Comparison of ENCODE assay signal across 8 cellular contexts in genomic region chr15:98421419-98422085, GRCh38.
DNase-seq lines count a peak whose midpoint lies in the region; ATAC-seq and TF ChIP-seq lines count a peak whose summit lies in the region.

No MANE protein-coding gene starts in this region.

- TF ChIP-seq CTCF in Loucy (conservative IDR thresholded peaks at IDR 0.05; ENCODE audit: low read length), result peak; percentile 89

- no peaks in the 10 kb centered on the region for H4K20me1 ChIP-seq in Loucy (ENCODE audit: insufficient read depth, low read length, poor library complexity, severe bottlenecking)

- no peaks in the 10 kb centered on the region for H3K9me3 ChIP-seq in Loucy (ENCODE audit: insufficient read depth, low read depth, low read length)

- H3K4me3 ChIP-seq in Loucy (ENCODE audit: low read length, poor library complexity, severe bottlenecking), result no peak overlapping the region

- H3K9me2 ChIP-seq in Loucy (replicated peaks; ENCODE audit: low read depth, low read length), result no peaks in the 10 kb centered on the region

- no peak overlapping the region; the same call in 1 of the 2 replicates for H2AFZ ChIP-seq in Loucy (ENCODE audit: low read length)

- no peaks in the 10 kb centered on the region for H3K79me2 ChIP-seq in Loucy (ENCODE audit: insufficient read depth, low read length)

- H3K9ac ChIP-seq in Loucy (ENCODE audit: low read depth, low read length, poor library complexity, severe bottlenecking), result no peak overlapping the region

- H3F3A ChIP-seq in Loucy (ENCODE audit: low read depth), result no peaks in the 10 kb centered on the region

- no peaks in the 10 kb centered on the region for H3K4me1 ChIP-seq in Loucy (ENCODE audit: insufficient read depth, low read length, poor library complexity, severe bottlenecking)

- no peak overlapping the region for H3K4me2 ChIP-seq in Loucy (ENCODE audit: low read depth, low read length, poor library complexity, severe bottlenecking)

- H3K36me3 ChIP-seq in Loucy (ENCODE audit: insufficient read depth, low read length), result no peaks in the 10 kb centered on the region

- DNase-seq in GDM1 (lab: John Stamatoyannopoulos, UW), result peak; percentile 15
- DNase-seq in activated CD4-positive, CD25-positive, alpha-beta regulatory T cell treated with anti-CD3 and anti-CD28 coated beads, Interleukin-2, amount 50 U/mL, for 72 hours, result peak; percentile 71
- peak; percentile 42 for DNase-seq in cerebellum (ENCODE audit: low spot score)
- DNase-seq in left kidney (ENCODE audit: low read depth, low spot score), result peak; percentile 92
- DNase-seq in stimulated activated CD4-positive, alpha-beta T cell treated with anti-CD3 and anti-CD28 coated beads, Interleukin-4, amount 100 ng/mL, for 24 hours, result peak; percentile 63
- no peak for DNase-seq in pons (ENCODE audit: low spot score)

- H3K27me3 ChIP-seq in Loucy (ENCODE audit: insufficient read depth, low read length, poor library complexity, severe bottlenecking), result no peaks in the 10 kb centered on the region

- peak; percentile 85 for ATAC-seq in GM21825 (IDR thresholded peaks at IDR 0.05; ENCODE audit: unreplicated experiment)
